ENCODE assay signal across 8 cellular contexts in the genomic region with DNA sequence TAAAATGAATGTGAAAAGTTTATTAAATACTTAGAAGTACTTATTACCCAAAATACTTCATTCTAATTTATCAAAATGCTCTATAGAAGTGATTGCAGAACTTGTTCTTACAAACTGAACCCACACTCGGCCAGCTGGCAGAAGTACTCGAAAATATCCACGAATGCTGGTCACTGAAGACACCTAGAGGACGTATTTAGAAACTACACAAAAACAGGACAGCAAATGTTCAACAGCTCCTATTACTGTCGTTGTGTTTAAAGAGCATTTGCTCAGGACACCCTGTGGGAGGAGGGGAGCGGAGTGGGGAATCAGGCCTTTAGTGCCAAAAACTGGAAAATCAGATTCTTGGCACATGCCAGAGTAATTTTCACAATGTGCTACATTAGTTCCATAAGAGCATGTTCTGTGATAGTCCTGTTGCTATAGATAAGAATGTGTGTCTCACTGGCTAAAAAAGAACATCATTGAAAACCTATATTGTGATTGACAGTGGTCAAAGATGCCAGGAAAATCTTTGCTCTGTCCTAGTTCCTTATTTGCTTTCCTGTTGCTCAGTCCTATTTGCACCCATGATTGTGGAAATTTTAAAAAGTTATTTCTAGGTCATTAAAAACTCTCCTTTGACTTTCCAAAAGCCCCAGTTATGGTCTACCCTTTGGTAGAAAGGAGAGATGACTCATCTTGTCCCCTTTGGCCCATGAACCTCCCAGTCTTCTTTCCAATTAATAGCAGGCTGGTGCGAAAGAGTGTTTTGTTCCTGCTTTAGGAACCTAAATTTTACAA. TPM values are rescaled to one million over a fixed set of nuclear protein-coding genes. Genes with fewer than 3 reads are reported as not detected.
DNase-seq lines count a peak whose midpoint lies in the region; ATAC-seq, FAIRE-seq and TF ChIP-seq lines count a peak whose summit lies in the region.

No MANE protein-coding gene starts in this region.

- 5% methylated on average over 7 of the region's 7 CpGs for WGBS in K562 (ENCODE audit: insufficient coverage, low coverage, missing lambda C conversion rate)
- WGBS in iPS DF 6.9 (ENCODE audit: insufficient coverage, insufficient read length): no CpG with 5 or more reads among the region's 7 CpGs

- H3K4me2 ChIP-seq in K562 (ENCODE audit: insufficient read depth, low read length): no peak overlapping the region

- H3K36me3 ChIP-seq in GM06990 (ENCODE audit: control insufficient read depth, insufficient read depth, low read length) (no peaks in the 10 kb centered on the region), K562 (ENCODE audit: control insufficient read depth, insufficient read depth, low read length) (no peaks in the 10 kb centered on the region), iPS DF 6.9 (ENCODE audit: control insufficient read depth, insufficient read depth, low read length) (no peaks in the 10 kb centered on the region)

- H4K20me1 ChIP-seq in K562 (replicated peaks; ENCODE audit: control insufficient read depth, insufficient read depth, low read length): no peaks in the 10 kb centered on the region

- TF ChIP-seq EP300 in K562 (IDR thresholded peaks at IDR 0.05; ENCODE audit: low read length): no peak

- ATAC-seq in K562 (peak; percentile 96), HG03025 (IDR thresholded peaks at IDR 0.05; ENCODE audit: low FRiP score, unreplicated experiment) (no peak)

- POLR2A ChIA-PET in K562 (lab: Yijun Ruan, JAX): interaction anchor here (0.6 to 1.7 kb wide), 9 partner anchors 9 to 578 kb away, joined by 3 to 5 read pairs (median 3); no protein-coding TSS in a partner anchor

- peak; percentile 8 for DNase-seq in GM06990 (ENCODE audit: extremely low read depth, insufficient read length)
- peak; percentile 84 for DNase-seq in HCEC 1CT
- DNase-seq in NCI-H1105 (lab: John Stamatoyannopoulos, UW): peak; percentile 32
- DNase-seq in SKM-1 (lab: John Stamatoyannopoulos, UW; ENCODE audit: unreplicated experiment): peak; percentile 66
- DNase-seq in K562 (ENCODE audit: extremely low read depth in 1 of 4, low spot score in 3 of 4): peak; percentile 40 to 73 (median 42)
- DNase-seq in iPS DF 6.9 (ENCODE audit: low read depth, low spot score): peak; percentile 29
- DNase-seq in skeletal muscle cell (ENCODE audit: low read depth): peak; percentile 65

- peak; percentile 90 for TF ChIP-seq RAD21 in K562 (CRISPR knock-in tag; conservative IDR thresholded peaks at IDR 0.05 in 1 of 2, IDR thresholded peaks at IDR 0.05 in 1 of 2)

- H3K4me1 ChIP-seq in K562 (replicated peaks in 1 of 2; ENCODE audit: control insufficient read depth in 2 of 2, insufficient read depth in 2 of 2, low read length in 2 of 2) (no peaks in the 10 kb centered on the region), iPS DF 6.9 (ENCODE audit: control insufficient read depth, insufficient read depth, low read length) (no peaks in the 10 kb centered on the region)

- H3K27ac ChIP-seq in K562 (ENCODE audit: extremely low read depth, low read depth, low read length): no peak overlapping the region
- H3K27ac ChIP-seq in iPS DF 6.9 (ENCODE audit: low read length): no peak overlapping the region

- H3K4me3 ChIP-seq in GM06990 (replicated peaks; ENCODE audit: low read depth, low read length) (no peak overlapping the region), K562 (no peak overlapping the region), iPS DF 6.9 (ENCODE audit: low read length) (no peak overlapping the region), skeletal muscle cell (ENCODE audit: low read depth, low read length) (no peak overlapping the region)

- H3K79me2 ChIP-seq in K562 (ENCODE audit: control insufficient read depth, insufficient read depth, low read length): no peaks in the 10 kb centered on the region

- CTCF ChIA-PET in K562 (lab: Yijun Ruan, JAX; ENCODE audit: low intra/inter-chr PET ratio): interaction anchor here (0.6 to 1.3 kb wide), 5 partner anchors 74 to 647 kb away, joined by 3 to 8 read pairs (median 6); no protein-coding TSS in a partner anchor

- H3K27me3 ChIP-seq in GM06990 (replicated peaks; ENCODE audit: control insufficient read depth, insufficient read depth, low read length) (no peaks in the 10 kb centered on the region), K562 (ENCODE audit: control insufficient read depth in 2 of 2, insufficient read depth in 2 of 2, low read length in 2 of 2) (0 out of 5 replicates have a peak, but pooled peaks cover 0 to 5% of the 10 kb centered on the region in 2 experiments), iPS DF 6.9 (ENCODE audit: control insufficient read depth, insufficient read depth, low read length) (no peaks in the 10 kb centered on the region; the same call in 1 of the 2 replicates)

- no peak overlapping the region for H3K9ac ChIP-seq in K562 (ENCODE audit: insufficient read depth in 1 of 2, low read depth in 2 of 2, low read length in 2 of 2)

- in situ Hi-C loops in K562 (cut with MboI): no loop called here

- FAIRE-seq in K562 (lab: Jason Lieb, UNC): peak; percentile 97

- intact Hi-C loops in K562 (cut with micrococcal nuclease): loop anchor here (5.0 kb wide), 5 partner anchors 73 to 647 kb away; no protein-coding TSS in a partner anchor

- TF ChIP-seq CTCF in GM06990 (IDR thresholded peaks at IDR 0.05; ENCODE audit: insufficient read depth, low read length, poor library complexity, severe bottlenecking) (peak; percentile 48), K562 (IDR thresholded peaks at IDR 0.05 in 2 of 3, conservative IDR thresholded peaks at IDR 0.05 in 1 of 3; ENCODE audit: insufficient read depth in 2 of 3, low read depth in 1 of 3, low read length in 3 of 3) (peak; percentile 68 to 91 (median 76))

- H2AFZ ChIP-seq in K562 (ENCODE audit: low read depth, low read length): no peak overlapping the region

- TF ChIP-seq POLR2A in K562 (conservative IDR thresholded peaks at IDR 0.05): no peak

- no peaks in the 10 kb centered on the region for H3K9me3 ChIP-seq in K562 (replicated peaks; ENCODE audit: control insufficient read depth, insufficient read depth, low read depth, low read length)
- H3K9me3 ChIP-seq in iPS DF 6.9 (ENCODE audit: control insufficient read depth, insufficient read depth, low read length): no peaks in the 10 kb centered on the region

- no TSS peak for BruUV-seq in K562 (replicated peaks; lab: Mats Ljungman, UMichigan)

- H3K9me1 ChIP-seq in K562 (ENCODE audit: control insufficient read depth, insufficient read depth, low read length): no peaks in the 10 kb centered on the region

TF ChIP-seq in K562, 482 proteins besides CTCF, POLR2A, EP300 and RAD21 (continues in another document):
- TF ChIP-seq HDAC2 (IDR thresholded peaks at IDR 0.05) (no peak), IRF2 (CRISPR knock-in tag; IDR thresholded peaks at IDR 0.05) (no peak), RBM39 (optimal IDR thresholded peaks at IDR 0.05; ENCODE audit: low read depth, low read length) (no peak), MAFF (IDR thresholded peaks at IDR 0.05; ENCODE audit: low read length) (0 out of 2 replicates have a peak, but pooled peaks have one; percentile 4), PHB2 (IDR thresholded peaks at IDR 0.05; ENCODE audit: low read depth) (no peak), ARID2 (IDR thresholded peaks at IDR 0.05) (no peak), ZKSCAN8 (CRISPR knock-in tag; IDR thresholded peaks at IDR 0.05) (no peak), FOSL1 (tag; conservative IDR thresholded peaks at IDR 0.05) (peak; percentile 71; the same call in 1 of the 2 replicates), JUN (IDR thresholded peaks at IDR 0.05; ENCODE audit: borderline replicate concordance, low read depth, low read length) (peak; percentile 33; the same call in 1 of the 2 replicates), JUN (CRISPR knock-in tag; IDR thresholded peaks at IDR 0.05; ENCODE audit: borderline replicate concordance) (no peak)
- TF ChIP-seq, protein P1, sequence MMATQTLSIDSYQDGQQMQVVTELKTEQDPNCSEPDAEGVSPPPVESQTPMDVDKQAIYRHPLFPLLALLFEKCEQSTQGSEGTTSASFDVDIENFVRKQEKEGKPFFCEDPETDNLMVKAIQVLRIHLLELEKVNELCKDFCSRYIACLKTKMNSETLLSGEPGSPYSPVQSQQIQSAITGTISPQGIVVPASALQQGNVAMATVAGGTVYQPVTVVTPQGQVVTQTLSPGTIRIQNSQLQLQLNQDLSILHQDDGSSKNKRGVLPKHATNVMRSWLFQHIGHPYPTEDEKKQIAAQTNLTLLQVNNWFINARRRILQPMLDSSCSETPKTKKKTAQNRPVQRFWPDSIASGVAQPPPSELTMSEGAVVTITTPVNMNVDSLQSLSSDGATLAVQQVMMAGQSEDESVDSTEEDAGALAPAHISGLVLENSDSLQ (IDR thresholded peaks at IDR 0.05): peak; percentile 65
- TF ChIP-seq, protein P2, sequence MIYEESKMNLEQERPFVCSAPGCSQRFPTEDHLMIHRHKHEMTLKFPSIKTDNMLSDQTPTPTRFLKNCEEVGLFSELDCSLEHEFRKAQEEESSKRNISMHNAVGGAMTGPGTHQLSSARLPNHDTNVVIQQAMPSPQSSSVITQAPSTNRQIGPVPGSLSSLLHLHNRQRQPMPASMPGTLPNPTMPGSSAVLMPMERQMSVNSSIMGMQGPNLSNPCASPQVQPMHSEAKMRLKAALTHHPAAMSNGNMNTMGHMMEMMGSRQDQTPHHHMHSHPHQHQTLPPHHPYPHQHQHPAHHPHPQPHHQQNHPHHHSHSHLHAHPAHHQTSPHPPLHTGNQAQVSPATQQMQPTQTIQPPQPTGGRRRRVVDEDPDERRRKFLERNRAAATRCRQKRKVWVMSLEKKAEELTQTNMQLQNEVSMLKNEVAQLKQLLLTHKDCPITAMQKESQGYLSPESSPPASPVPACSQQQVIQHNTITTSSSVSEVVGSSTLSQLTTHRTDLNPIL (CRISPR knock-in tag; IDR thresholded peaks at IDR 0.05): no peak

RNA-seq across cellular contexts. Expression of a gene that starts 49.0 kb away (rescaled TPM):
- total RNA-seq in K562 (2011; cell fraction: chromatin; rRNA removed; ENCODE audit: low replicate concordance): 7.5 and 15.7 TPM in 2 replicates
- 7.6 and 9.2 TPM in 2 replicates for total RNA-seq in K562 (2011; cell fraction: nucleolus; rRNA removed)
- total RNA-seq in K562 (2011; cell fraction: nucleoplasm; rRNA removed): 6.8 and 7.9 TPM in 2 replicates
- 20.2 and 20.8 TPM in 2 replicates for total RNA-seq in K562 (2014; rRNA removed)
- 29.7 and 34.1 TPM in 2 replicates for total RNA-seq in K562 (2014; rRNA removed; fragmentation: Illumina TruSeq; extraction: Trizol)
- 30.5 and 32.1 TPM in 2 replicates for total RNA-seq in K562 (2015; rRNA removed; fragmentation: Illumina TruSeq; extraction: Trizol)
- 22.1 and 23.8 TPM in 2 replicates for total RNA-seq in K562 (2021)
- 26.5 and 30.5 TPM in 2 replicates for polyA plus RNA-seq in K562 (2011; rRNA removed)
- 8.0 and 11.5 TPM in 2 replicates for polyA plus RNA-seq in K562 (2011; cell fraction: cytosol; rRNA removed)
- 5.8 and 9.5 TPM in 2 replicates for polyA plus RNA-seq in K562 (2011; cell fraction: nucleus; rRNA removed)
- polyA plus RNA-seq in K562 (2012): 25.5 and 27.5 TPM in 2 replicates
- 27.9 and 33.5 TPM in 2 replicates for polyA plus RNA-seq in K562 (2014; fragmentation: Illumina TruSeq; extraction: Trizol)
- 10 to 100 TPM; 38.1 to 52.1 TPM for polyA plus RNA-seq in K562 (2014; fragmentation: Nextera tagmentation; extraction: Ambion mirVana)
- 24.7 and 25.3 TPM in 2 replicates for polyA plus RNA-seq in K562 (2014; rRNA removed)
- 15.8 and 20.3 TPM in 2 replicates for polyA minus RNA-seq in K562 (2011; rRNA and poly(A)+ RNA removed)
- polyA minus RNA-seq in K562 (2011; cell fraction: cytosol; rRNA and poly(A)+ RNA removed): 8.4 and 12.0 TPM in 2 replicates
- polyA minus RNA-seq in K562 (2011; cell fraction: nucleus; rRNA and poly(A)+ RNA removed): 4.4 and 7.7 TPM in 2 replicates

Comparison
In these comparisons a context has a peak if more than half of its experiments do, and no peak if none do; other contexts are left out.
1. DNase-seq: peak in every context shown above with its lines; median percentile 84 in HCEC 1CT; 66 in SKM-1; 65 in skeletal muscle cell; 42 in K562; 32 in NCI-H1105; 29 in iPS DF 6.9; 8 in GM06990.